In genomic region chr12:8233300-8233855, GRCh38 we compare ENCODE assay signal across 4 cellular contexts. TPM values are rescaled to one million over a fixed set of nuclear protein-coding genes. Genes with fewer than 3 reads are reported as not detected.
"Had no signal": no experiment of that assay in that cellular context is flagged by ENCODE, and none has a peak within 500 bp of the region (broad histone marks: within the 10 kb centered on the region; RNA-seq: fewer than 3 reads in every experiment).

No MANE protein-coding gene starts in this region.

RNA-seq across cellular contexts. Expression of gene FAM90A1, which starts 6.0 kb away (rescaled TPM):
- total RNA-seq: GM23248, H4, HepG2, HT1080 had no signal
- polyA plus RNA-seq: HepG2 had no signal
